Comparison of ENCODE assay signal across 28 cellular contexts in genomic region chr9:107735821-107736220, GRCh38.
"Had no signal": no experiment of that assay in that cellular context is flagged by ENCODE, and none has a peak within 500 bp of the region (broad histone marks: within the 10 kb centered on the region; RNA-seq: fewer than 3 reads in every experiment).

No MANE protein-coding gene starts in this region.

- H3K9me3 ChIP-seq: MG63, Peyer's patch had no signal

- H3K36me3 ChIP-seq: MG63, Peyer's patch, WERI-Rb-1 had no signal

- H3K4me1 Mint-ChIP-seq: activated CD4-positive, alpha-beta memory T cell treated with anti-CD3 and anti-CD28 coated beads, Interleukin-2, amount 10 ng/mL, durations not matched to agents 7 days and 5 days; activated CD8-positive, alpha-beta memory T cell treated with anti-CD3 and anti-CD28 coated beads, Interleukin-2, amount 10 ng/mL, durations not matched to agents 7 days and 5 days; activated naive CD4-positive, alpha-beta T cell treated with anti-CD3 and anti-CD28 coated beads, Interleukin-2, amount 10 ng/mL, durations not matched to agents 7 days and 5 days; activated naive CD8-positive, alpha-beta T cell treated with anti-CD3 and anti-CD28 coated beads, Interleukin-2, amount 50 U/mL, for 24 hours had no signal

- H3K27ac Mint-ChIP-seq: activated CD4-positive, alpha-beta memory T cell treated with anti-CD3 and anti-CD28 coated beads, Interleukin-2, amount 10 ng/mL, durations not matched to agents 7 days and 5 days; activated CD8-positive, alpha-beta memory T cell treated with anti-CD3 and anti-CD28 coated beads, Interleukin-2, amount 10 ng/mL, durations not matched to agents 7 days and 5 days; activated naive CD4-positive, alpha-beta T cell treated with anti-CD3 and anti-CD28 coated beads, Interleukin-2, amount 10 ng/mL, durations not matched to agents 7 days and 5 days; activated naive CD8-positive, alpha-beta T cell; activated naive CD8-positive, alpha-beta T cell treated with anti-CD3 and anti-CD28 coated beads, Interleukin-2, amount 50 U/mL, for 24 hours had no signal

- H3K4me3 Mint-ChIP-seq: activated CD4-positive, alpha-beta memory T cell treated with anti-CD3 and anti-CD28 coated beads, Interleukin-2, amount 10 ng/mL, durations not matched to agents 7 days and 5 days; activated CD8-positive, alpha-beta memory T cell treated with anti-CD3 and anti-CD28 coated beads, Interleukin-2, amount 10 ng/mL, durations not matched to agents 7 days and 5 days; activated naive CD4-positive, alpha-beta T cell treated with anti-CD3 and anti-CD28 coated beads, Interleukin-2, amount 10 ng/mL, durations not matched to agents 7 days and 5 days; activated naive CD8-positive, alpha-beta T cell; activated naive CD8-positive, alpha-beta T cell treated with anti-CD3 and anti-CD28 coated beads, Interleukin-2, amount 50 U/mL, for 24 hours; brain had no signal

- H3K27me3 ChIP-seq: MG63, Peyer's patch had no signal

- H3K27me3 Mint-ChIP-seq: activated CD4-positive, alpha-beta memory T cell treated with anti-CD3 and anti-CD28 coated beads, Interleukin-2, amount 10 ng/mL, durations not matched to agents 7 days and 5 days; activated CD8-positive, alpha-beta memory T cell treated with anti-CD3 and anti-CD28 coated beads, Interleukin-2, amount 10 ng/mL, durations not matched to agents 7 days and 5 days; activated naive CD4-positive, alpha-beta T cell treated with anti-CD3 and anti-CD28 coated beads, Interleukin-2, amount 10 ng/mL, durations not matched to agents 7 days and 5 days; activated naive CD8-positive, alpha-beta T cell had no signal

- H3K27ac ChIP-seq: Peyer's patch, WERI-Rb-1 had no signal

- DNase-seq: activated CD4-positive, alpha-beta memory T cell treated with anti-CD3 and anti-CD28 coated beads, Interleukin-2, amount 10 ng/mL, durations not matched to agents 7 days and 5 days; activated CD4-positive, alpha-beta T cell treated with anti-CD3 and anti-CD28 coated beads for 1 hour; activated CD4-positive, alpha-beta T cell treated with anti-CD3 and anti-CD28 coated beads for 48 hours; activated CD4-positive, CD25-positive, alpha-beta regulatory T cell; activated CD8-positive, alpha-beta memory T cell treated with anti-CD3 and anti-CD28 coated beads for 24 hours; activated CD8-positive, alpha-beta memory T cell treated with anti-CD3 and anti-CD28 coated beads, Interleukin-2, amount 10 ng/mL, durations not matched to agents 7 days and 5 days; activated CD8-positive, alpha-beta memory T cell treated with anti-CD3 and anti-CD28 coated beads, Interleukin-2, amount 50 U/mL, for 48 hours; activated effector memory CD4-positive, alpha-beta T cell treated with Interleukin-2 at 50 U/mL for 16 hours; activated naive CD4-positive, alpha-beta T cell treated with anti-CD3 and anti-CD28 coated beads, Interleukin-2, amount 10 ng/mL, durations not matched to agents 7 days and 5 days; activated naive CD8-positive, alpha-beta T cell treated with anti-CD3 and anti-CD28 coated beads, Interleukin-2, amount 50 U/mL, for 24 hours; activated T-cell treated with anti-CD3 and anti-CD28 coated beads, Interleukin-2, amount 50 U/mL, for 48 hours; anterior cingulate cortex; central memory CD4-positive, alpha-beta T cell; MG63; NCI-H1048; NCI-H1105 treated with DMSO at 0.1 percent for 48 hours; NCI-H1436; NCI-H1694; NCI-H1930; NCI-H2081 treated with DMSO at 0.1 percent for 48 hours; NCI-H345; NCI-H524 treated with DMSO at 0.1 percent for 48 hours; Peyer's patch; Right ventricle myocardium superior; T1000; WERI-Rb-1 had no signal

- H3K36me3 Mint-ChIP-seq: activated CD8-positive, alpha-beta memory T cell treated with anti-CD3 and anti-CD28 coated beads, Interleukin-2, amount 10 ng/mL, durations not matched to agents 7 days and 5 days; activated naive CD4-positive, alpha-beta T cell treated with anti-CD3 and anti-CD28 coated beads, Interleukin-2, amount 10 ng/mL, durations not matched to agents 7 days and 5 days; activated naive CD8-positive, alpha-beta T cell; brain had no signal

- H3K4me3 ChIP-seq: MG63, Peyer's patch had no signal

- ATAC-seq: activated CD8-positive, alpha-beta memory T cell treated with anti-CD3 and anti-CD28 coated beads, Interleukin-2, amount 10 ng/mL, durations not matched to agents 7 days and 5 days; activated naive CD8-positive, alpha-beta T cell treated with anti-CD3 and anti-CD28 coated beads, Interleukin-2, amount 50 U/mL, for 24 hours had no signal

- H3K9me3 Mint-ChIP-seq: activated CD4-positive, alpha-beta memory T cell treated with anti-CD3 and anti-CD28 coated beads, Interleukin-2, amount 10 ng/mL, durations not matched to agents 7 days and 5 days; activated naive CD4-positive, alpha-beta T cell treated with anti-CD3 and anti-CD28 coated beads, Interleukin-2, amount 10 ng/mL, durations not matched to agents 7 days and 5 days; activated naive CD8-positive, alpha-beta T cell treated with anti-CD3 and anti-CD28 coated beads, Interleukin-2, amount 50 U/mL, for 24 hours; brain had no signal
